In genomic region chr7:99112097-99112496, GRCh38 we compare ENCODE assay signal across 9 cellular contexts. TPM values are rescaled to one million over a fixed set of nuclear protein-coding genes. Genes with fewer than 3 reads are reported as not detected.
DNase-seq lines count a peak whose midpoint lies in the region; ATAC-seq and TF ChIP-seq lines count a peak whose summit lies in the region.
"Had no signal": no experiment of that assay in that cellular context is flagged by ENCODE, and none has a peak within 500 bp of the region (broad histone marks: within the 10 kb centered on the region; RNA-seq: fewer than 3 reads in every experiment).

No MANE protein-coding gene starts in this region.

- no peak for TF ChIP-seq POLR2A in suprapubic skin (IDR thresholded peaks at IDR 0.05)

- no peak for ATAC-seq in activated naive CD4-positive, alpha-beta T cell treated with anti-CD3 and anti-CD28 coated beads, Interleukin-2, amount 50 U/mL, for 72 hours
- peak; percentile 78 for ATAC-seq in HG03103 (IDR thresholded peaks at IDR 0.05; ENCODE audit: low read depth, unreplicated experiment)

- peak; percentile 14 for DNase-seq in activated naive CD4-positive, alpha-beta T cell treated with anti-CD3 and anti-CD28 coated beads for 36 hours
- DNase-seq in activated naive CD4-positive, alpha-beta T cell treated with anti-CD3 and anti-CD28 coated beads, Interleukin-2, amount 50 U/mL, for 72 hours (ENCODE audit: low spot score in 2 of 2): no peak
- DNase-seq in astrocyte of the hippocampus (ENCODE audit: low read depth, low spot score) (peak; percentile 50), suprapubic skin (ENCODE audit: low spot score in 2 of 2) (no peak), T-helper 9 cell (no peak), middle frontal gyrus (ENCODE audit: extremely low spot score, low spot score) (no peak)
- no peak for DNase-seq in stimulated activated CD4-positive, alpha-beta T cell treated with anti-CD3 and anti-CD28 coated beads, Interleukin-4, amount 100 ng/mL, for 4 hours
- DNase-seq: WERI-Rb-1 had no signal

- H3K27ac ChIP-seq in suprapubic skin: peak overlapping the region; percentile 5
- H3K27ac ChIP-seq: WERI-Rb-1 had no signal

- 30% methylated on average over 2 of the region's 2 CpGs for WGBS in suprapubic skin

- H3K36me3 Mint-ChIP-seq in activated naive CD4-positive, alpha-beta T cell treated with anti-CD3 and anti-CD28 coated beads for 36 hours (ENCODE audit: low read depth): peaks cover 6% of the 10 kb centered on the region
- peaks cover 7 to 29% of the 10 kb centered on the region in 2 donors for H3K36me3 Mint-ChIP-seq in activated naive CD4-positive, alpha-beta T cell treated with anti-CD3 and anti-CD28 coated beads, Interleukin-2, amount 50 U/mL, for 72 hours

- no peaks in the 10 kb centered on the region for H3K27me3 Mint-ChIP-seq in activated naive CD4-positive, alpha-beta T cell treated with anti-CD3 and anti-CD28 coated beads for 36 hours (ENCODE audit: low read depth)

- TF ChIP-seq CTCF in suprapubic skin (IDR thresholded peaks at IDR 0.05): no peak

- CTCF ChIA-PET in activated naive CD4-positive, alpha-beta T cell treated with anti-CD3 and anti-CD28 coated beads for 36 hours (lab: Charles Lee): no interaction called here

- H3K9me3 Mint-ChIP-seq in activated naive CD4-positive, alpha-beta T cell treated with anti-CD3 and anti-CD28 coated beads for 36 hours: peaks cover 7% of the 10 kb centered on the region
- H3K9me3 Mint-ChIP-seq in activated naive CD4-positive, alpha-beta T cell treated with anti-CD3 and anti-CD28 coated beads, Interleukin-2, amount 50 U/mL, for 72 hours: peaks cover 4 to 16% of the 10 kb centered on the region in 2 donors

- H3K4me1 Mint-ChIP-seq in activated naive CD4-positive, alpha-beta T cell treated with anti-CD3 and anti-CD28 coated beads for 36 hours (ENCODE audit: low read depth): peaks cover 59% of the 10 kb centered on the region

- no peak overlapping the region for H3K4me3 ChIP-seq in suprapubic skin

- no peaks in the 10 kb centered on the region for H3K36me3 ChIP-seq in suprapubic skin
- H3K36me3 ChIP-seq: WERI-Rb-1 had no signal

- no peak overlapping the region for H3K4me3 Mint-ChIP-seq in activated naive CD4-positive, alpha-beta T cell treated with anti-CD3 and anti-CD28 coated beads for 36 hours

- no peak overlapping the region for H3K27ac Mint-ChIP-seq in activated naive CD4-positive, alpha-beta T cell treated with anti-CD3 and anti-CD28 coated beads for 36 hours
- H3K27ac Mint-ChIP-seq in activated naive CD4-positive, alpha-beta T cell treated with anti-CD3 and anti-CD28 coated beads, Interleukin-2, amount 50 U/mL, for 72 hours: peak overlapping the region in 1 of 2 donors; percentile 59

- no peaks in the 10 kb centered on the region for H3K9me3 ChIP-seq in suprapubic skin

- TF ChIP-seq EP300 in suprapubic skin (IDR thresholded peaks at IDR 0.05): no peak

- peaks cover 46% of the 10 kb centered on the region for H3K4me1 ChIP-seq in suprapubic skin

- intact Hi-C loops in activated naive CD4-positive, alpha-beta T cell treated with anti-CD3 and anti-CD28 coated beads for 36 hours (cut with micrococcal nuclease): no loop called here

- H3K27me3 ChIP-seq in suprapubic skin: no peaks in the 10 kb centered on the region

RNA-seq across cellular contexts. Expression of gene SMURF1, which starts 31.8 kb away (rescaled TPM):
- total RNA-seq in activated naive CD4-positive, alpha-beta T cell treated with anti-CD3 and anti-CD28 coated beads for 36 hours: 10 to 100 TPM; 10.1 to 11.1 TPM
- total RNA-seq in activated naive CD4-positive, alpha-beta T cell treated with anti-CD3 and anti-CD28 coated beads, Interleukin-2, amount 50 U/mL, for 72 hours: 10 to 100 TPM; 13.5 to 19.6 TPM
- total RNA-seq in suprapubic skin: 10 to 100 TPM; 26.9 to 74.9 (median 30.2) TPM

Comparison
In these comparisons a context has a peak if more than half of its experiments do, and no peak if none do; other contexts are left out.
1. DNase-seq: peak in activated naive CD4-positive, alpha-beta T cell treated with anti-CD3 and anti-CD28 coated beads for 36 hours (single experiment) and astrocyte of the hippocampus (single experiment); none in activated naive CD4-positive, alpha-beta T cell treated with anti-CD3 and anti-CD28 coated beads, Interleukin-2, amount 50 U/mL, for 72 hours (0 of 2), suprapubic skin (0 of 2), T-helper 9 cell (single experiment), middle frontal gyrus (single experiment) and stimulated activated CD4-positive, alpha-beta T cell treated with anti-CD3 and anti-CD28 coated beads, Interleukin-4, amount 100 ng/mL, for 4 hours (0 of 2).